In genomic region chr2:60432202-60432601, GRCh38 we compare ENCODE assay signal across 19 cellular contexts.
"Had no signal": no experiment of that assay in that cellular context is flagged by ENCODE, and none has a peak within 500 bp of the region (broad histone marks: within the 10 kb centered on the region; RNA-seq: fewer than 3 reads in every experiment).

No MANE protein-coding gene starts in this region.

- ATAC-seq: left cardiac atrium had no signal

- H3K27ac Mint-ChIP-seq: nephron, type B pancreatic cell had no signal

- DNase-seq: colonic mucosa; effector CD8-positive, alpha-beta T cell; foreskin melanocyte; heart left ventricle; hypothalamus; left cardiac atrium; left ventricle myocardium superior; mesendoderm; naive B cell; psoas muscle; retina; spleen; stimulated activated CD4-positive, alpha-beta T cell treated with anti-CD3 and anti-CD28 coated beads, Interleukin-15, amount 100 ng/mL, for 24 hours; stimulated activated CD4-positive, alpha-beta T cell treated with anti-CD3 and anti-CD28 coated beads, Interleukin-1b, Interleukin-23, amount 100 ng/mL, for 48 hours; stimulated activated CD4-positive, alpha-beta T cell treated with anti-CD3 and anti-CD28 coated beads, Interleukin-4, amount 100 ng/mL, for 24 hours; stimulated activated naive B cell treated with anti-CD40 and anti-IgM and Interleukin-4, amounts not matched to agents 10 μg/mL and 1 μg/mL and 100 μg/mL, for 72 hours had no signal

- H3K4me3 ChIP-seq: colonic mucosa, heart left ventricle, lung, psoas muscle, spleen had no signal

- H3K27me3 ChIP-seq: colonic mucosa, spleen had no signal

- H3K4me1 ChIP-seq: colonic mucosa had no signal

- H3K4me3 Mint-ChIP-seq: naive B cell; nephron; stimulated activated naive B cell treated with anti-CD40 and anti-IgM and Interleukin-4, amounts not matched to agents 10 μg/mL and 1 μg/mL and 100 μg/mL, for 72 hours; type B pancreatic cell had no signal

- H3K36me3 Mint-ChIP-seq: naive B cell, type B pancreatic cell had no signal

- H3K9me3 ChIP-seq: colonic mucosa, heart left ventricle, psoas muscle, spleen had no signal

- H3K9me3 Mint-ChIP-seq: nephron; stimulated activated naive B cell treated with anti-CD40 and anti-IgM and Interleukin-4, amounts not matched to agents 10 μg/mL and 1 μg/mL and 100 μg/mL, for 72 hours; type B pancreatic cell had no signal

- H3K27me3 Mint-ChIP-seq: naive B cell; stimulated activated naive B cell treated with anti-CD40 and anti-IgM and Interleukin-4, amounts not matched to agents 10 μg/mL and 1 μg/mL and 100 μg/mL, for 72 hours had no signal

- H3K27ac ChIP-seq: colonic mucosa, heart left ventricle, psoas muscle, spleen had no signal

- H3K36me3 ChIP-seq: colonic mucosa, heart left ventricle, spleen had no signal
